Comparison of ENCODE assay signal across 8 cellular contexts in the genomic region with DNA sequence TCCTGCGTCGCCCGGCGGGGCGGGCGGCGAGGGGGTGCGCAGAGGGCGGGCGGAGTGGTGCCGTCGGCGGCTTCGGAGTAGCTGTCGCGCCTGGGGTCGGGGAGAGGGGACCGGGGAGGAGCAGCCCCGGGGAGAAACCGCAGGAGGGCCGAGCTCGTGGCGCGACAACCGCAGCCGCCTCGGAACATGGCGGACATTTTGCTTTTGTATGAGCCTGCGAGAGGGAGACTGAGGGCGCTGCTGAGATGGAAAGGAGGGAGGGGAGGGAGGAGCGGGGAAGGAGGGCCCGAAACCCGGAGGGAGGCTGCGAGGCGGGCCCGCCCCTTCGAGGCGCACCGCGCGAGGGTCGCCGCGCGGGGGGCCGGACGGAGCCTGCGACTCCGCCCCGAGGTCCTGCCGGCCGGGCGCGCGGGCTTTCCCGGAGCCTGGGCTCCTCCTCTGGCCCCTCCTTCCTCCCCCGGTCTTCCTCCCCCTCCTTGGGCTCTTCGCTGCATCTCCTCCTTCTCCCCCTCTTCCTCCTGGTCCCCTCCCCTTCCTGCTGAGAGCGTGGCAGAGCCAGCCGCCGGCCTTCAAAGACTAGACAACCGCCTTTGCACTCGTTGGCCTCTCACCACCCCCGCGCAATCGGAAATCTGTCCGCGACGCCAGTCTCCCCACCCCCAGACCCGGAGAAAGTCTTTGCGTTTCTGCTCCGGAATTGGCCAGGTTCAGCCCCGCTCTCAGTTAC. TPM values are rescaled to one million over a fixed set of nuclear protein-coding genes. Genes with fewer than 3 reads are reported as not detected.
A peak's percentile ranks its signal among the peaks of the same experiment; 100 is the strongest.
DNase-seq lines count a peak whose midpoint lies in the region; ATAC-seq, FAIRE-seq and TF ChIP-seq lines count a peak whose summit lies in the region.

No MANE protein-coding gene starts in this region.

- ATAC-seq in GM18873 (IDR thresholded peaks at IDR 0.05; ENCODE audit: low FRiP score, unreplicated experiment) (peak; percentile 37), HG03135 (IDR thresholded peaks at IDR 0.05; ENCODE audit: unreplicated experiment) (peak; percentile 63)

- peak overlapping the region; percentile 67 for H3K4me3 ChIP-seq in AG04449 (ENCODE audit: low read depth, low read length)
- H3K4me3 ChIP-seq in kidney (ENCODE audit: low read length in 2 of 2): peak overlapping the region; percentile 67 to 75

- POLR2A ChIA-PET in AG04449 (lab: Yijun Ruan, JAX): interaction anchor here (0.6 to 0.7 kb wide), 2 partner anchors 27 to 737 kb away, joined by 3 to 6 read pairs; no protein-coding TSS in a partner anchor

- no peaks in the 10 kb centered on the region for H3K36me3 ChIP-seq in kidney (ENCODE audit: control insufficient read depth in 1 of 2, insufficient read depth in 2 of 2, low read length in 2 of 2)

- CTCF ChIA-PET in AG04449 (lab: Yijun Ruan, JAX): interaction anchor here (1.4 kb wide), 1 partner anchor 46 kb away, joined by 5 read pairs; no protein-coding TSS in a partner anchor

- H3K9me3 ChIP-seq in kidney (ENCODE audit: control insufficient read depth in 1 of 2, low read length in 2 of 2): no peaks in the 10 kb centered on the region

- peak; percentile 49 for DNase-seq in AG04449 (ENCODE audit: low read depth, low spot score)
- DNase-seq in NCI-H2227 treated with DMSO at 0.1 percent for 48 hours (lab: John Stamatoyannopoulos, UW): peak; percentile 92
- peak; percentile 37 to 69 (median 57) for DNase-seq in activated CD4-positive, CD25-positive, alpha-beta regulatory T cell (lab: John Stamatoyannopoulos, UW)
- peak in 60 of 61 donors; percentile 1 to 94 (median 74) for DNase-seq in caudate nucleus (lab: John Stamatoyannopoulos, UW)
- DNase-seq in kidney: peak; percentile 96
- peak; percentile 89 for DNase-seq in stimulated activated CD4-positive, alpha-beta T cell treated with anti-CD3 and anti-CD28 coated beads, Interleukin-15, amount 100 ng/mL, for 24 hours

- intact Hi-C loops in kidney (cut with DNase I): no loop called here

- peak overlapping the region; percentile 76 for H3K27ac ChIP-seq in caudate nucleus (ENCODE audit: low read depth, low read length)
- peak overlapping the region; percentile 86 to 92 for H3K27ac ChIP-seq in kidney (ENCODE audit: low read depth in 2 of 2, low read length in 2 of 2)

- no peaks in the 10 kb centered on the region for H3K4me1 ChIP-seq in kidney (ENCODE audit: control insufficient read depth in 1 of 2, insufficient read depth in 1 of 2, low read depth in 1 of 2, low read length in 2 of 2)

- peak overlapping the region in 1 of 2 donors; percentile 77 for H3K9ac ChIP-seq in kidney (ENCODE audit: low read length in 2 of 2)

- TF ChIP-seq CTCF in AG04449 (IDR thresholded peaks at IDR 0.05; ENCODE audit: insufficient read depth, low read length, missing control alignments): peak; percentile 1
- TF ChIP-seq CTCF in kidney (IDR thresholded peaks at IDR 0.05; ENCODE audit: borderline replicate concordance, extremely low read depth, insufficient read depth): no peak

- no peak for FAIRE-seq in kidney (lab: Jason Lieb, UNC)

RNA-seq across cellular contexts. Expression of a gene that starts 1.1 kb away (rescaled TPM):
- total RNA-seq in kidney: 7.7 TPM
- polyA plus RNA-seq in kidney (ENCODE audit: insufficient read depth, low read depth, low replicate concordance): 4.7 TPM

Comparison
In these comparisons a context has a peak if more than half of its experiments do, and no peak if none do; other contexts are left out.
1. Peak in every context shown above with its lines: DNase-seq, ATAC-seq, H3K4me3 ChIP-seq and H3K27ac ChIP-seq.